8 cellular contexts compared by ENCODE assay signal in the genomic region with DNA sequence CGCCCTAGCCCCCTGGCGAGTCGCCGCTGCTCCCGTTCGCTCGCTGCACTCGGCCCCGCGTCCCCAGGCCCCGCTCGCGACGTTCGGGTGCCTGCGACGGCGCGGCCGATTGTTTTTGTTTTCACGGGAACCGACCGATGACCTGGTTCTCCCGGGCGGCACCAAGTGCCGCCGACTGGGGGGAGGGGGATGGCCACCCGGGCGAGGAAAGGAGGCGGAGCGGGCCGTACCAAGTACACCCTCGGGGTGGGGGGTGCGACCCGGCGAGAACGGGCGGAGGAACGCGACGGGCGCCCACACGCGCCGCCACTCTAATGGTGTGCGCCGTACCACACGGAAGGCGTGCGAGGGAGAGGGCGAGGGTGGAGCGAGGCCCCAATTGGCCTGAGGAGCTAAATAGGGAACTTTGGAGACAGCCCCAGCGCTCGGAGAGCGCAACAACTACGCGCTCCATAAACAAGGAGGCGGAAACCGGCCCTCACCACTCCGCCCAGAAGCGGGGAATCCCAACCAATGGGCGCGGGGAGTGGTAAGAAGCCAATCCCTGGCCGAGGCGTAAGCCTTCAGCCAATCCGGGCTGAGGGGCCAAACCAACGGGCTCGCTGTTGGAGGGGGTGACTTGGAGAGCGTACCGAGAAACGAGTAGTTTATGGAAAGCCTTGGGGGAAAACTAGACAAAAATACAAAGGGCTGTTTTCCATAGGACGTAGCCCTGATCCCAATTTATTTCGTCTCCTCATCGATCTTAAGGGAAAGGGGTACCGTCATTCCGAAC. TPM values are rescaled to one million over a fixed set of nuclear protein-coding genes. Genes with fewer than 3 reads are reported as not detected.
DNase-seq lines count a peak whose midpoint lies in the region; ATAC-seq, FAIRE-seq and TF ChIP-seq lines count a peak whose summit lies in the region.
"Not testable (repeated sequence)": the region's sequence is repeated elsewhere in the genome, so short reads cannot be mapped to it uniquely, and the experiment has no call there.

No MANE protein-coding gene starts in this region.

- ATAC-seq in GM18867 (IDR thresholded peaks at IDR 0.05; ENCODE audit: unreplicated experiment), result peak; percentile 90
- peak; percentile 90 for ATAC-seq in HG02885 (IDR thresholded peaks at IDR 0.05; ENCODE audit: poor library complexity, unreplicated experiment)
- peak; percentile 90 for ATAC-seq in activated T-cell treated with anti-CD3 and anti-CD28 coated beads, Interleukin-2, amount 50 U/mL, for 4 hours
- ATAC-seq in lung (ENCODE audit: insufficient read depth, low FRiP score), result peak; percentile 94

- H3K9ac ChIP-seq in OCI-LY3 (ENCODE audit: low read length) (peak overlapping the region; percentile 62), endothelial cell of umbilical vein (replicated peaks; ENCODE audit: extremely low read depth, insufficient read depth, low read length) (peak overlapping the region; percentile 41)

- not testable (repeated sequence) for H3K9me1 ChIP-seq in endothelial cell of umbilical vein (replicated peaks; ENCODE audit: control insufficient read depth, extremely low read depth, insufficient read depth, low read length)

- H3K27me3 Mint-ChIP-seq in activated T-cell treated with anti-CD3 and anti-CD28 coated beads, Interleukin-2, amount 50 U/mL, for 4 hours (ENCODE audit: low read depth), result not testable (repeated sequence)

- H3K4me2 ChIP-seq in OCI-LY3 (ENCODE audit: low read length), result peak overlapping the region; percentile 50
- peak overlapping the region; percentile 2 for H3K4me2 ChIP-seq in endothelial cell of umbilical vein (ENCODE audit: insufficient read depth, low read length)

- CTCF ChIA-PET in A673 (lab: Charles Lee); endothelial cell of umbilical vein (lab: Charles Lee): not testable (repeated sequence)

- POLR2A ChIA-PET in A673 (lab: Charles Lee; ENCODE audit: low non-redundant PET); endothelial cell of umbilical vein (lab: Charles Lee): not testable (repeated sequence)

- H4K20me1 ChIP-seq in OCI-LY3 (ENCODE audit: insufficient read depth, low read length); endothelial cell of umbilical vein (replicated peaks; ENCODE audit: control insufficient read depth, extremely low read depth, insufficient read depth, low read length): not testable (repeated sequence)

- intact Hi-C loops in A673 (cut with micrococcal nuclease; ENCODE audit: unreplicated experiment); endothelial cell of umbilical vein (cut with micrococcal nuclease): not testable (repeated sequence)

- not testable (repeated sequence) for TF ChIP-seq POLR2A in endothelial cell of umbilical vein (IDR thresholded peaks at IDR 0.05; ENCODE audit: low read depth, low read length)

- not testable (repeated sequence) for H3K36me3 ChIP-seq in A673 (ENCODE audit: insufficient read depth, low read length, poor library complexity, severe bottlenecking); OCI-LY3 (replicated peaks; ENCODE audit: low read depth, low read length); endothelial cell of umbilical vein (ENCODE audit: control insufficient read depth in 2 of 2, extremely low read depth in 1 of 2, insufficient read depth in 2 of 2, low read length in 2 of 2); lung (ENCODE audit: control insufficient read depth in 2 of 2, insufficient read depth in 2 of 2, low read length in 2 of 2)

- H3K27ac ChIP-seq in A673 (ENCODE audit: low read depth, low read length, poor library complexity, severe bottlenecking) (peak overlapping the region; percentile 80), OCI-LY3 (ENCODE audit: low read length) (peak overlapping the region; percentile 75), endothelial cell of umbilical vein (ENCODE audit: insufficient read depth, low read depth, low read length) (peak overlapping the region; percentile 59), lung (ENCODE audit: low read depth in 1 of 2, low read length in 1 of 2) (peak overlapping the region; percentile 93 to 96)

- BruUV-seq in A673 (replicated peaks; lab: Mats Ljungman, UMichigan); endothelial cell of umbilical vein (replicated peaks; lab: Mats Ljungman, UMichigan): not testable (repeated sequence)

- peaks cover 23% of the 10 kb centered on the region for H3K79me2 ChIP-seq in OCI-LY3 (ENCODE audit: low read length)
- not testable (repeated sequence) for H3K79me2 ChIP-seq in endothelial cell of umbilical vein (ENCODE audit: control insufficient read depth, insufficient read depth, low read length)

- TF ChIP-seq CTCF in A673 (conservative IDR thresholded peaks at IDR 0.05; ENCODE audit: low read depth, low read length); OCI-LY3 (IDR thresholded peaks at IDR 0.05; ENCODE audit: low read depth, low read length); endothelial cell of umbilical vein (IDR thresholded peaks at IDR 0.05; ENCODE audit: extremely low read depth in 1 of 2, insufficient read depth in 1 of 2, low read depth in 1 of 2, low read length in 2 of 2); lung (IDR thresholded peaks at IDR 0.05; ENCODE audit: control extremely low read depth, extremely low read depth): not testable (repeated sequence)

- WGBS in lung, 2 donors, result 0% methylated on average over 55 to 72 of the region's 76 CpGs

- not testable (repeated sequence) for H3K9me3 ChIP-seq in A673 (ENCODE audit: low read depth, low read length, poor library complexity, severe bottlenecking); OCI-LY3 (ENCODE audit: insufficient read depth, low read length); endothelial cell of umbilical vein (replicated peaks; ENCODE audit: control insufficient read depth, insufficient read depth, low read length); lung (ENCODE audit: control insufficient read depth in 2 of 2, insufficient read depth in 1 of 2, low read length in 1 of 2)

- H3K4me3 Mint-ChIP-seq in activated T-cell treated with anti-CD3 and anti-CD28 coated beads, Interleukin-2, amount 50 U/mL, for 4 hours, result peak overlapping the region; percentile 90

- dilution Hi-C loops in endothelial cell of umbilical vein (cut with MboI; ENCODE audit: extremely low pct_ligation_motif_present, low sequenced_read_pairs), result not testable (repeated sequence)

- H3K4me1 ChIP-seq in A673 (ENCODE audit: insufficient read depth, low read length, poor library complexity, severe bottlenecking); OCI-LY3 (ENCODE audit: low read length); endothelial cell of umbilical vein (ENCODE audit: control insufficient read depth, extremely low read depth, insufficient read depth, low read length); lung (ENCODE audit: control insufficient read depth in 2 of 2, insufficient read depth in 2 of 2, low read length in 2 of 2): not testable (repeated sequence)

- H3K4me3 ChIP-seq in A673 (ENCODE audit: low read depth, low read length, poor library complexity, severe bottlenecking) (peak overlapping the region; percentile 55), OCI-LY3 (ENCODE audit: low read length) (peak overlapping the region; percentile 78), endothelial cell of umbilical vein (replicated peaks in 1 of 3; ENCODE audit: insufficient read depth in 1 of 3, low read depth in 1 of 3, low read length in 3 of 3) (peak overlapping the region; percentile 7 to 69 (median 36)), lung (peak overlapping the region; percentile 67)

- not testable (repeated sequence) for H3K9me3 Mint-ChIP-seq in activated T-cell treated with anti-CD3 and anti-CD28 coated beads, Interleukin-2, amount 50 U/mL, for 4 hours

- peak; percentile 96 for FAIRE-seq in endothelial cell of umbilical vein (lab: Jason Lieb, UNC)

- H3K36me3 Mint-ChIP-seq in activated T-cell treated with anti-CD3 and anti-CD28 coated beads, Interleukin-2, amount 50 U/mL, for 4 hours (ENCODE audit: insufficient read depth), result not testable (repeated sequence)

- not testable (repeated sequence) for H3K4me1 Mint-ChIP-seq in activated T-cell treated with anti-CD3 and anti-CD28 coated beads, Interleukin-2, amount 50 U/mL, for 4 hours (ENCODE audit: low read depth)

- not testable (repeated sequence) for H3K27me3 ChIP-seq in A673 (replicated peaks; ENCODE audit: insufficient read depth, low read depth, low read length, poor library complexity); OCI-LY3 (ENCODE audit: low read depth, low read length); endothelial cell of umbilical vein (ENCODE audit: control insufficient read depth in 2 of 2, insufficient read depth in 2 of 2, low read length in 2 of 2); lung (ENCODE audit: control insufficient read depth, insufficient read depth)

- DNase-seq in A673 (ENCODE audit: low spot score) (peak; percentile 86), endothelial cell of umbilical vein (ENCODE audit: low read depth, low spot score) (peak; percentile 82), lung (ENCODE audit: low spot score) (peak; percentile 93)
- DNase-seq in activated T-cell treated with anti-CD3 and anti-CD28 coated beads, Interleukin-2, amount 50 U/mL, for 4 hours, result peak; percentile 85
- DNase-seq in stimulated activated CD4-positive, alpha-beta T cell treated with anti-CD3 and anti-CD28 coated beads, Interleukin-1b, Interleukin-23, amount 100 ng/mL, for 24 hours (ENCODE audit: low read depth in 4 of 4, low spot score in 1 of 4), result peak; percentile 59 to 89 (median 80)

- not testable (repeated sequence) for H2AFZ ChIP-seq in OCI-LY3 (ENCODE audit: low read depth, low read length)
- H2AFZ ChIP-seq in endothelial cell of umbilical vein (ENCODE audit: low read depth, low read length), result peak overlapping the region; percentile 10

RNA-seq across cellular contexts. Expression of gene PLGLB1, which starts 54.8 kb away (rescaled TPM):
- total RNA-seq in A673 (2021) (2.0 and 3.3 TPM in 2 replicates), endothelial cell of umbilical vein (0.75 and 1.8 TPM in 2 replicates), lung (1 to 10 TPM in 1 of 2 donors, under 1 TPM in 1; 0.92 to 8.3 TPM)
- 1 to 10 TPM in 2 of 3 donors, under 1 TPM in 1; 0.35 to 1.3 (median 1.1) TPM for total RNA-seq in activated T-cell treated with anti-CD3 and anti-CD28 coated beads, Interleukin-2, amount 50 U/mL, for 4 hours
- polyA plus RNA-seq in endothelial cell of umbilical vein (0.51 and 0.81 TPM in 2 replicates), lung (1 to 10 TPM in 1 of 2 donors, under 1 TPM in 1; 0.72 to 1.8 TPM)
- 0.18 and 0.61 TPM in 2 replicates for polyA plus RNA-seq in endothelial cell of umbilical vein (2011; cell fraction: cytosol; rRNA removed)
- polyA plus RNA-seq in endothelial cell of umbilical vein (2011; cell fraction: nucleus; rRNA removed), result 6.5 and 7.3 TPM in 2 replicates
- polyA plus RNA-seq in endothelial cell of umbilical vein (2012), result 0.72 and 0.91 TPM in 2 replicates
- 1.4 and 1.7 TPM in 2 replicates for polyA minus RNA-seq in endothelial cell of umbilical vein
- not detected for polyA minus RNA-seq in endothelial cell of umbilical vein (2011; cell fraction: cytosol; rRNA and poly(A)+ RNA removed)
- polyA minus RNA-seq in endothelial cell of umbilical vein (2011; cell fraction: nucleus; rRNA and poly(A)+ RNA removed), result 5.7 and 5.9 TPM in 2 replicates

Comparison
In these comparisons a context has a peak if more than half of its experiments do, and no peak if none do; other contexts are left out.
1. Peak in every context shown above with its lines: DNase-seq, ATAC-seq, H3K4me3 ChIP-seq and H3K27ac ChIP-seq.